16 cellular contexts compared by ENCODE assay signal in genomic region chr7:1024876-1025746, GRCh38. TPM values are rescaled to one million over a fixed set of nuclear protein-coding genes. Genes with fewer than 3 reads are reported as not detected.
DNase-seq lines count a peak whose midpoint lies in the region; ATAC-seq, FAIRE-seq and TF ChIP-seq lines count a peak whose summit lies in the region.
"Had no signal": no experiment of that assay in that cellular context is flagged by ENCODE, and none has a peak within 500 bp of the region (broad histone marks: within the 10 kb centered on the region; RNA-seq: fewer than 3 reads in every experiment).

No MANE protein-coding gene starts in this region.

- peak; percentile 66 for FAIRE-seq in GM12891 (lab: Jason Lieb, UNC)
- FAIRE-seq in kidney (lab: Jason Lieb, UNC), result no peak

- peaks cover 98% of the 10 kb centered on the region for H3K4me1 ChIP-seq in BLaER1
- H3K4me1 ChIP-seq in NT2/D1 (ENCODE audit: insufficient read depth, insufficient read length), result peaks cover 31% of the 10 kb centered on the region
- peaks cover 0 to 17% of the 10 kb centered on the region in 2 donors for H3K4me1 ChIP-seq in kidney (ENCODE audit: control insufficient read depth in 1 of 2, insufficient read depth in 1 of 2, low read depth in 1 of 2, low read length in 2 of 2)

- DNase-seq in GM12891 (ENCODE audit: insufficient read length, low spot score) (no peak), NT2/D1 (ENCODE audit: low read depth, low spot score) (no peak), kidney (peak; percentile 71), germinal center (ENCODE audit: low spot score) (no peak), SKM-1 (lab: John Stamatoyannopoulos, UW; ENCODE audit: unreplicated experiment) (no peak)
- DNase-seq in activated T-cell treated with anti-CD3 and anti-CD28 coated beads, Interleukin-2, amount 50 U/mL, for 1 hour, result no peak
- DNase-seq: activated CD4-positive, alpha-beta T cell treated with anti-CD3 and anti-CD28 coated beads for 4 hours; activated naive CD8-positive, alpha-beta T cell treated with anti-CD3 and anti-CD28 coated beads, Interleukin-2, amount 10 ng/mL, durations not matched to agents 7 days and 5 days; activated T-cell treated with anti-CD3 and anti-CD28 coated beads for 4 hours; H7; upper lobe of right lung had no signal

- H3K36me3 ChIP-seq in BLaER1, result peaks cover 21% of the 10 kb centered on the region
- peaks cover 59% of the 10 kb centered on the region for H3K36me3 ChIP-seq in NT2/D1 (ENCODE audit: insufficient read depth, insufficient read length, low read length)
- no peaks in the 10 kb centered on the region for H3K36me3 ChIP-seq in kidney (ENCODE audit: control insufficient read depth in 1 of 2, insufficient read depth in 2 of 2, low read length in 2 of 2)
- H3K36me3 ChIP-seq: cardiac muscle cell had no signal

- peak overlapping the region; percentile 82 for H3K27ac ChIP-seq in BLaER1
- no peak overlapping the region for H3K27ac ChIP-seq in kidney (ENCODE audit: low read depth in 2 of 2, low read length in 2 of 2)
- H3K27ac ChIP-seq: cardiac muscle cell, upper lobe of right lung had no signal

- H3K27me3 ChIP-seq in BLaER1, result peaks cover 47% of the 10 kb centered on the region; the same call in 1 of the 2 replicates
- peaks cover 9% of the 10 kb centered on the region for H3K27me3 ChIP-seq in NT2/D1 (ENCODE audit: insufficient read depth, insufficient read length)
- H3K27me3 ChIP-seq: cardiac muscle cell, upper lobe of right lung had no signal

- no peak for ATAC-seq in GM19452 (IDR thresholded peaks at IDR 0.05; ENCODE audit: unreplicated experiment)
- ATAC-seq: left lobe of liver, upper lobe of right lung had no signal

- H3K9ac ChIP-seq in BLaER1 (peak overlapping the region; percentile 35; the same call in 1 of the 2 replicates), NT2/D1 (ENCODE audit: insufficient read length, low read depth) (peak overlapping the region; percentile 61), kidney (ENCODE audit: low read length in 2 of 2) (no peak overlapping the region)

- H3K9me3 ChIP-seq in BLaER1, result peaks cover 17% of the 10 kb centered on the region
- peaks cover 5% of the 10 kb centered on the region; the same call in 1 of the 2 replicates for H3K9me3 ChIP-seq in NT2/D1 (ENCODE audit: insufficient read depth, low read length)
- H3K9me3 ChIP-seq in kidney (ENCODE audit: control insufficient read depth in 1 of 2, low read length in 2 of 2), result no peaks in the 10 kb centered on the region
- H3K9me3 ChIP-seq: upper lobe of right lung had no signal

- peak overlapping the region; percentile 91 for H3K4me2 ChIP-seq in BLaER1
- H3K4me2 ChIP-seq: smooth muscle cell had no signal

- TF ChIP-seq POLR2A in GM12891 (IDR thresholded peaks at IDR 0.05; ENCODE audit: low read depth, low read length), result peak; percentile 61

- H4K20me1 ChIP-seq in BLaER1, result peaks cover 79% of the 10 kb centered on the region

- TF ChIP-seq CTCF in kidney (IDR thresholded peaks at IDR 0.05; ENCODE audit: borderline replicate concordance, extremely low read depth, insufficient read depth), result no peak

- H3K4me3 ChIP-seq in BLaER1 (peak overlapping the region; percentile 14; the same call in 1 of the 2 replicates), NT2/D1 (ENCODE audit: insufficient read length, low read depth) (no peak overlapping the region), kidney (ENCODE audit: low read length in 2 of 2) (no peak overlapping the region)
- H3K4me3 ChIP-seq: cardiac muscle cell, smooth muscle cell, upper lobe of right lung had no signal

- intact Hi-C loops in kidney (cut with DNase I), result no loop called here

TF ChIP-seq in GM12891, 5 proteins besides CTCF, POLR2A, EP300 and RAD21:
- TF ChIP-seq POLR2AphosphoS5 (IDR thresholded peaks at IDR 0.05; ENCODE audit: low read depth, low read length) (no peak), TAF1 (IDR thresholded peaks at IDR 0.05; ENCODE audit: low read depth, low read length) (no peak), PAX5 (IDR thresholded peaks at IDR 0.05; ENCODE audit: insufficient read depth, low read length, severe bottlenecking) (no peak), POU2F2 (IDR thresholded peaks at IDR 0.05; ENCODE audit: low read depth, low read length) (no peak), SPI1 (IDR thresholded peaks at IDR 0.05; ENCODE audit: low read depth, low read length) (no peak)

RNA-seq across cellular contexts. Expression of gene GPR146, which starts 19.2 kb away (rescaled TPM):
- 3.0 TPM for polyA plus RNA-seq in GM12891 (2012; ENCODE audit: low read depth, missing spikeins)
- total RNA-seq in kidney, result 10.3 TPM
- polyA plus RNA-seq in kidney (ENCODE audit: insufficient read depth, low read depth, low replicate concordance), result 7.6 TPM

RNA-seq across cellular contexts. Expression of gene CYP2W1, which starts 42.1 kb away (rescaled TPM):
- not detected for polyA plus RNA-seq in GM12891 (2012; ENCODE audit: low read depth, missing spikeins)
- 0.13 TPM for total RNA-seq in kidney
- polyA plus RNA-seq in kidney (ENCODE audit: insufficient read depth, low read depth, low replicate concordance), result 0.17 TPM
- total RNA-seq: activated naive CD8-positive, alpha-beta T cell treated with anti-CD3 and anti-CD28 coated beads, Interleukin-2, amount 10 ng/mL, durations not matched to agents 7 days and 5 days; H7; smooth muscle cell; upper lobe of right lung had no signal
- polyA plus RNA-seq: smooth muscle cell had no signal

RNA-seq across cellular contexts. Expression of gene COX19, which starts 49.8 kb away (rescaled TPM):
- polyA plus RNA-seq in GM12891 (2012; ENCODE audit: low read depth, missing spikeins), result 6.2 TPM
- 14.7 TPM for total RNA-seq in kidney
- polyA plus RNA-seq in kidney (ENCODE audit: insufficient read depth, low read depth, low replicate concordance), result 4.8 TPM

Comparison
In these comparisons a context has a peak if more than half of its experiments do, and no peak if none do; other contexts are left out.
1. H3K9ac ChIP-seq: peak in BLaER1 (single experiment) and NT2/D1 (single experiment); none in kidney (0 of 2).